Comparison of ENCODE assay signal across 22 cellular contexts in the genomic region with DNA sequence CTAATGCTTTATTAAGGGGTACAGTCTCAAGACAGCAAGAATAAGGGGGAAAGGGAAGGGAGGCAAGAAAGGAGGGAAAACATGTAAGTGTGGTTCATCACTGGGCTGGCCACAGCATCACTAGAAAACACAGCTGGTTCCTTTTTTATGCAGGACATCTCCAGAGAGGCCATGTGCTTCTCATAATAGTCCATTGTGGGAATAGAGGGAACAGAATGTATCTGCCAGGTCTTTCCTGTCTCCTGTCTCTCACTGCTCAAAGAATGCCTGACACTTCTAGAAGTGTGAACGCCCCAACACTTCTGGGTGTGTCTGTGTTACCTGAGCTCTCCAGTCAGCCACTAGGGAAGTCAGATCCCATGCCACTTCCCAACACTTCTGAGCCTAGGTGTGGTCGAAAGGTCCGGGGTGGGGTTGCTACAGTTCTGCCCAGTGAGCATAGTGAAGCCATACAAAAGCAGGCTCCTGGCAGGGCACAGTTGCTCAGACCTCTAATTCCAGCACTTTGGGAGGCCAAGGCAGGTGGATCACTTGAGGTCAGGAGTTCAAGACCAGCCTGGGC.
"Had no signal": no experiment of that assay in that cellular context is flagged by ENCODE, and none has a peak within 500 bp of the region (broad histone marks: within the 10 kb centered on the region; RNA-seq: fewer than 3 reads in every experiment).

No MANE protein-coding gene starts in this region.

- H3K4me1 ChIP-seq: foreskin keratinocyte, right atrium auricular region, upper lobe of left lung had no signal

- FAIRE-seq: islet of Langerhans had no signal

- H3K27ac ChIP-seq: cardiac muscle cell, foreskin keratinocyte, right atrium auricular region, thoracic aorta, upper lobe of left lung had no signal

- H3K36me3 ChIP-seq: cardiac muscle cell, right atrium auricular region, thoracic aorta, upper lobe of left lung had no signal

- H3K4me3 ChIP-seq: cardiac muscle cell, right atrium auricular region, thoracic aorta, upper lobe of left lung had no signal

- DNase-seq: activated CD4-positive, alpha-beta T cell treated with anti-CD3 and anti-CD28 coated beads for 36 hours; activated CD4-positive, CD25-positive, alpha-beta regulatory T cell; activated CD8-positive, alpha-beta memory T cell treated with anti-CD3 and anti-CD28 coated beads, Interleukin-2, amount 10 ng/mL, durations not matched to agents 7 days and 5 days; activated CD8-positive, alpha-beta T cell treated with anti-CD3 and anti-CD28 coated beads, Interleukin-2, amount 10 ng/mL, durations not matched to agents 7 days and 5 days; activated naive CD4-positive, alpha-beta T cell; activated T-cell treated with anti-CD3 and anti-CD28 coated beads for 4 hours; activated T-cell treated with anti-CD3 and anti-CD28 coated beads, Interleukin-2, amount 50 U/mL, for 72 hours; anterior cingulate cortex; cortex of kidney; effector memory CD8-positive, alpha-beta T cell; foreskin keratinocyte; left ventricle myocardium superior; naive thymus-derived CD4-positive, alpha-beta T cell; nucleus accumbens; stimulated activated CD4-positive, alpha-beta T cell treated with anti-CD3 and anti-CD28 coated beads, Interleukin-2, amount 100 ng/mL, for 48 hours; stimulated activated naive CD4-positive, alpha-beta T cell treated with Interleukin-2 at 50 U/mL for 16 hours; T-helper 2 cell; upper lobe of left lung had no signal

- H3K27me3 ChIP-seq: cardiac muscle cell, right atrium auricular region, upper lobe of left lung had no signal

- ATAC-seq: activated CD4-positive, alpha-beta T cell treated with anti-CD3 and anti-CD28 coated beads for 36 hours; activated CD8-positive, alpha-beta memory T cell treated with anti-CD3 and anti-CD28 coated beads, Interleukin-2, amount 10 ng/mL, durations not matched to agents 7 days and 5 days; activated CD8-positive, alpha-beta T cell treated with anti-CD3 and anti-CD28 coated beads, Interleukin-2, amount 10 ng/mL, durations not matched to agents 7 days and 5 days; activated T-cell treated with anti-CD3 and anti-CD28 coated beads, Interleukin-2, amount 50 U/mL, for 72 hours; effector memory CD8-positive, alpha-beta T cell; foreskin keratinocyte; left ventricle myocardium superior; naive thymus-derived CD4-positive, alpha-beta T cell had no signal

- H3K9me3 ChIP-seq: right atrium auricular region, thoracic aorta, upper lobe of left lung had no signal
